ENCODE assay signal across 16 cellular contexts in genomic region chr9:36929350-36929675, GRCh38.
"Had no signal": no experiment of that assay in that cellular context is flagged by ENCODE, and none has a peak within 500 bp of the region (broad histone marks: within the 10 kb centered on the region; RNA-seq: fewer than 3 reads in every experiment).

No MANE protein-coding gene starts in this region.

- H3K36me3 ChIP-seq: neutrophil, right atrium auricular region, suprapubic skin, upper lobe of left lung had no signal

- H3K4me3 ChIP-seq: hepatocyte, right atrium auricular region, skin epidermis, suprapubic skin, upper lobe of left lung had no signal

- FAIRE-seq: kidney had no signal

- H3K4me2 ChIP-seq: hepatocyte had no signal

- H3K27ac Mint-ChIP-seq: dendritic cell treated with granulocyte-macrophage colony-stimulating factor and Interleukin-4, amounts not matched to agents 40 ng/mL and 50 ng/mL, for 4 days had no signal

- H3K4me1 ChIP-seq: right atrium auricular region, suprapubic skin, upper lobe of left lung had no signal

- DNase-seq: activated CD4-positive, alpha-beta T cell treated with anti-CD3 and anti-CD28 coated beads for 1 hour; activated naive CD4-positive, alpha-beta T cell treated with anti-CD3 and anti-CD28 coated beads, Interleukin-2, amount 50 U/mL, for 16 hours; amygdala; cerebellar nuclear complex; kidney; left ventricle myocardium superior; SIG-M5; stimulated activated CD4-positive, alpha-beta T cell treated with anti-CD3 and anti-CD28 coated beads, Interleukin-4, amount 100 ng/mL, for 4 hours; T-helper 9 cell had no signal

- ATAC-seq: left ventricle myocardium superior had no signal

- H2AFZ ChIP-seq: hepatocyte had no signal

- H3K9me3 ChIP-seq: neutrophil, suprapubic skin had no signal

- H3K9me3 Mint-ChIP-seq: dendritic cell treated with granulocyte-macrophage colony-stimulating factor and Interleukin-4, amounts not matched to agents 40 ng/mL and 50 ng/mL, for 4 days had no signal

- H3K27ac ChIP-seq: hepatocyte, neutrophil, right atrium auricular region, skin epidermis, suprapubic skin, upper lobe of left lung had no signal

- H3K79me2 ChIP-seq: hepatocyte had no signal

- H3K4me3 Mint-ChIP-seq: dendritic cell treated with granulocyte-macrophage colony-stimulating factor and Interleukin-4, amounts not matched to agents 40 ng/mL and 50 ng/mL, for 4 days had no signal

- H3K27me3 ChIP-seq: hepatocyte, right atrium auricular region, suprapubic skin, upper lobe of left lung had no signal
